In genomic region chr16:47144559-47144877, GRCh38 we compare ENCODE assay signal across 8 cellular contexts. TPM values are rescaled to one million over a fixed set of nuclear protein-coding genes. Genes with fewer than 3 reads are reported as not detected.
DNase-seq lines count a peak whose midpoint lies in the region; ATAC-seq, FAIRE-seq and TF ChIP-seq lines count a peak whose summit lies in the region.

No MANE protein-coding gene starts in this region.

- H3K4me2 ChIP-seq in PC-3 (ENCODE audit: low read length) = peak overlapping the region; percentile 93

- in situ Hi-C loops in GM13977 (cut with MboI; ENCODE audit: low pct_unique_long_range_greater_than_20kb, low sequenced_read_pairs, unreplicated experiment) = loop anchor here (10.0 kb wide), 1 partner anchor 1010 kb away; the partner anchor contains the start of gene ABCC12

- H3K36me3 ChIP-seq in ES-I3 (ENCODE audit: insufficient read depth, low read length) (no peaks in the 10 kb centered on the region), PC-3 (ENCODE audit: low read depth, low read length) (no peaks in the 10 kb centered on the region), esophagus squamous epithelium (no peaks in the 10 kb centered on the region), pancreas (no peaks in the 10 kb centered on the region)

- ATAC-seq in PC-3 (peak; percentile 12), pancreas (peak in 3 of 4 donors; percentile 4 to 21 (median 6)), GM18861 (IDR thresholded peaks at IDR 0.05; ENCODE audit: unreplicated experiment) (no peak)

- no peaks in the 10 kb centered on the region for H3F3A ChIP-seq in PC-3 (ENCODE audit: low read length, unreplicated experiment)

- H3K9ac ChIP-seq in ES-I3 (ENCODE audit: low read depth, low read length) = peak overlapping the region; percentile 69
- no peak overlapping the region for H3K9ac ChIP-seq in PC-3 (ENCODE audit: low read length)

- no peak for FAIRE-seq in pancreas (lab: Jason Lieb, UNC)

- POLR2A ChIA-PET in PC-3 (lab: Charles Lee; ENCODE audit: unreplicated experiment) = no interaction called here

- H3K9me2 ChIP-seq in PC-3 (replicated peaks; ENCODE audit: low read length) = no peaks in the 10 kb centered on the region

- no peaks in the 10 kb centered on the region for H3K27me3 ChIP-seq in PC-3 (ENCODE audit: low read length)
- H3K27me3 ChIP-seq in esophagus squamous epithelium = peaks cover 0 to 48% (median 0%) of the 10 kb centered on the region in 4 donors
- peaks cover 0 to 6% (median 0%) of the 10 kb centered on the region in 4 donors for H3K27me3 ChIP-seq in pancreas

- TF ChIP-seq CTCF in PC-3 (conservative IDR thresholded peaks at IDR 0.05; ENCODE audit: low read depth, low read length) (no peak), esophagus squamous epithelium (IDR thresholded peaks at IDR 0.05) (no peak), pancreas (IDR thresholded peaks at IDR 0.05) (no peak), GM13977 (IDR thresholded peaks at IDR 0.05; ENCODE audit: extremely low read depth, insufficient read depth, missing control alignments) (no peak)

- peaks cover 4% of the 10 kb centered on the region; the same call in 1 of the 2 replicates for H3K4me1 ChIP-seq in ES-I3 (ENCODE audit: insufficient read depth, low read length)
- H3K4me1 ChIP-seq in PC-3 (ENCODE audit: insufficient read depth, low read length) = peaks cover 5% of the 10 kb centered on the region
- H3K4me1 ChIP-seq in esophagus squamous epithelium = peaks cover 8 to 48% (median 21%) of the 10 kb centered on the region in 3 donors
- H3K4me1 ChIP-seq in pancreas = peaks cover 0 to 14% (median 12%) of the 10 kb centered on the region in 3 donors

- WGBS in esophagus squamous epithelium, 2 donors = 13 to 44% methylated on average over 4 to 10 of the region's 10 CpGs
- 8 to 17% methylated on average over 10 of the region's 10 CpGs for WGBS in pancreas, 2 donors

- no peaks in the 10 kb centered on the region for H4K20me1 ChIP-seq in PC-3 (ENCODE audit: low read length)

- no peak for TF ChIP-seq POLR2A in esophagus squamous epithelium (IDR thresholded peaks at IDR 0.05)

- BruUV-seq in PC-3 (replicated peaks; lab: Mats Ljungman, UMichigan) = no TSS peak

- H3K79me2 ChIP-seq in PC-3 (ENCODE audit: low read length) = peaks cover 36% of the 10 kb centered on the region

- H3K27ac ChIP-seq in PC-3 (ENCODE audit: low read length) = no peak overlapping the region
- H3K27ac ChIP-seq in esophagus squamous epithelium = peak overlapping the region in 1 of 4 donors; percentile 74
- H3K27ac ChIP-seq in pancreas = no peak overlapping the region

- CTCF ChIA-PET in PC-3 (lab: Charles Lee) = interaction anchor here (0.5 to 1.2 kb wide), 4 partner anchors 107 to 300 kb away, joined by 3 to 8 read pairs (median 4); no protein-coding TSS in a partner anchor

- intact Hi-C loops in PC-3 (cut with micrococcal nuclease) = loop anchor here (5.0 to 10.0 kb wide), 5 partner anchors 107 to 980 kb away; partner anchors contain the start of genes ITFG1 and PHKB
- intact Hi-C loops in esophagus squamous epithelium (cut with DNase I) = loop anchor here (5.0 kb wide), 1 partner anchor 1018 kb away; no protein-coding TSS in a partner anchor
- intact Hi-C loops in pancreas (cut with DNase I) = loop anchor here in 1 of 3 donors (5.0 kb wide), 1 partner anchor 908 kb away; no protein-coding TSS in a partner anchor

- H3K4me3 ChIP-seq in PC-3 (ENCODE audit: low read length) = peak overlapping the region; percentile 68
- peak overlapping the region; percentile 55 to 71 (median 58) for H3K4me3 ChIP-seq in esophagus squamous epithelium
- peak overlapping the region in 3 of 4 donors; percentile 1 to 54 (median 39) for H3K4me3 ChIP-seq in pancreas

- no peaks in the 10 kb centered on the region for H3K9me3 ChIP-seq in ES-I3 (ENCODE audit: control insufficient read depth, insufficient read depth, low read length)
- no peaks in the 10 kb centered on the region for H3K9me3 ChIP-seq in PC-3 (ENCODE audit: low read length)
- no peaks in the 10 kb centered on the region for H3K9me3 ChIP-seq in esophagus squamous epithelium
- no peaks in the 10 kb centered on the region for H3K9me3 ChIP-seq in pancreas

- peak overlapping the region; percentile 89 for H2AFZ ChIP-seq in PC-3 (ENCODE audit: low read length)

- DNase-seq in PC-3 = no peak
- no peak for DNase-seq in esophagus squamous epithelium (lab: John Stamatoyannopoulos, UW)
- no peak for DNase-seq in pancreas
- no peak for DNase-seq in central memory CD4-positive, alpha-beta T cell
- no peak for DNase-seq in GM13977 (ENCODE audit: low spot score)
- DNase-seq in NOMO-1 treated with dmso at 0.1 percent for 144 hours (lab: John Stamatoyannopoulos, UW; ENCODE audit: unreplicated experiment) = no peak

RNA-seq across cellular contexts. Expression of gene NETO2, which starts 0.8 kb away (rescaled TPM):
- 40.6 and 43.7 TPM in 2 replicates for total RNA-seq in PC-3 (2014; rRNA removed)
- 10 to 100 TPM in 1 of 4 donors, 1 to 10 TPM in 3; 4.1 to 16.9 (median 7.4) TPM for total RNA-seq in esophagus squamous epithelium
- 1 to 10 TPM in 3 of 6 donors, under 1 TPM in 3; 0.12 to 2.9 (median 1.1) TPM for total RNA-seq in pancreas
- under 1 TPM; 0.15 to 0.54 TPM for polyA plus RNA-seq in pancreas
